ENCODE assay signal across 21 cellular contexts in the genomic region with DNA sequence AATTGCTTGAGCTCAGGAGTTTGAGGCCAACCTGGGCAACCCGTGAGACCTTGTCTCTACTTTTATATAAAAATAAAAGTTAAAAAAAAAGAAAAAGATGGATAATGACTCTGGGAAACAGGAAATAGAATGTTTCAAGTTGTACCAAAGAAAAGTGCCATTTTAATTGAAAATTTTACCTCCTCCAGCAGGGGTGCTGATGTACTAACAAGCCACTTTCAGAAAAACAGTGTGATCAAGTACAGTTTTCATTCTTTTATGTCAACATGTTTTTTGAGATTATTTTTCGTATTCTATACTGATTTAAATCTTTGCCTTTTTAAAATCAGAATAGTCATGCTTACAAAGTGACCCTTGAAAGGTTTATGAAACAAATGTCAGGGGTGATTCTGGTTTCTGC. TPM values are rescaled to one million over a fixed set of nuclear protein-coding genes. Genes with fewer than 3 reads are reported as not detected.
DNase-seq lines count a peak whose midpoint lies in the region; ATAC-seq, FAIRE-seq and TF ChIP-seq lines count a peak whose summit lies in the region.
"Had no signal": no experiment of that assay in that cellular context is flagged by ENCODE, and none has a peak within 500 bp of the region (broad histone marks: within the 10 kb centered on the region; RNA-seq: fewer than 3 reads in every experiment).

No MANE protein-coding gene starts in this region.

- no peak for ATAC-seq in Right ventricle myocardium inferior
- ATAC-seq in HG02840 (IDR thresholded peaks at IDR 0.05; ENCODE audit: low FRiP score, unreplicated experiment), result no peak

- no peaks in the 10 kb centered on the region for H3K36me3 ChIP-seq in cardiac muscle cell
- no peaks in the 10 kb centered on the region for H3K36me3 ChIP-seq in SK-N-SH (replicated peaks in 1 of 2; ENCODE audit: control insufficient read depth in 1 of 2, insufficient read depth in 2 of 2, low read length in 1 of 2)
- no peaks in the 10 kb centered on the region for H3K36me3 ChIP-seq in small intestine (ENCODE audit: control insufficient read depth in 2 of 2, insufficient read depth in 2 of 2, low read length in 2 of 2)
- H3K36me3 ChIP-seq: BE2C, MG63, SJSA1 had no signal

- no peak overlapping the region for H3K4me2 ChIP-seq in SK-N-SH

- H3K4me3 ChIP-seq in cardiac muscle cell (no peak overlapping the region), SK-N-SH (ENCODE audit: low read depth in 2 of 2, low read length in 1 of 2) (no peak overlapping the region), foreskin fibroblast (ENCODE audit: low read depth in 1 of 2, low read length in 2 of 2) (no peak overlapping the region), small intestine (ENCODE audit: low read depth in 1 of 2, low read length in 2 of 2) (no peak overlapping the region)
- H3K4me3 ChIP-seq: MG63, SJSA1 had no signal

- intact Hi-C loops in Right ventricle myocardium inferior (cut with DNase I), result no loop called here

- no peak overlapping the region for H3K9ac ChIP-seq in SK-N-SH

- no peak overlapping the region for H2AFZ ChIP-seq in SK-N-SH (ENCODE audit: low read depth)

- H3K27me3 ChIP-seq in cardiac muscle cell (no peaks in the 10 kb centered on the region), SK-N-SH (ENCODE audit: insufficient read depth) (no peaks in the 10 kb centered on the region), small intestine (ENCODE audit: control insufficient read depth in 2 of 2, insufficient read depth in 2 of 2, low read length in 2 of 2) (no peaks in the 10 kb centered on the region)
- H3K27me3 ChIP-seq: MG63, SJSA1 had no signal

- H3K4me1 ChIP-seq in cardiac muscle cell (ENCODE audit: low read depth) (no peaks in the 10 kb centered on the region), SK-N-SH (ENCODE audit: control insufficient read depth in 1 of 2, insufficient read depth in 2 of 2, low read depth in 1 of 2, low read length in 1 of 2) (peaks cover 0 to 5% of the 10 kb centered on the region in 2 experiments; a peak in 1 of 4 replicates), small intestine (ENCODE audit: control insufficient read depth in 2 of 2, insufficient read depth in 1 of 2, low read depth in 1 of 2, low read length in 1 of 2) (no peaks in the 10 kb centered on the region)
- H3K4me1 ChIP-seq: BE2C, SJSA1 had no signal

- TF ChIP-seq EP300 in SK-N-SH (IDR thresholded peaks at IDR 0.05; ENCODE audit: borderline replicate concordance in 1 of 2, low read depth in 1 of 2, low read length in 1 of 2), result no peak

- no peak for FAIRE-seq in small intestine (lab: Jason Lieb, UNC)

- DNase-seq in cardiac muscle cell (ENCODE audit: low read depth in 1 of 2, low spot score in 1 of 2), result no peak
- DNase-seq in Right ventricle myocardium inferior (ENCODE audit: missing footprints), result no peak
- no peak for DNase-seq in SK-N-SH
- no peak for DNase-seq in foreskin fibroblast
- no peak for DNase-seq in small intestine
- DNase-seq in NCI-H146 (lab: John Stamatoyannopoulos, UW), result no peak
- DNase-seq in SW480 (ENCODE audit: low spot score), result no peak
- DNase-seq: BE2C; CD4-positive, alpha-beta memory T cell; DND-41; GF-D8; MG63; NCI-H1092 treated with DMSO at 0.1 percent for 48 hours; NCI-H1694; NCI-H2107; NCI-H2227 treated with DMSO at 0.1 percent for 48 hours; NCI-H524 treated with DMSO at 0.1 percent for 48 hours had no signal

- H3K9me3 ChIP-seq in cardiac muscle cell (ENCODE audit: low read depth) (no peaks in the 10 kb centered on the region), SK-N-SH (no peaks in the 10 kb centered on the region), small intestine (ENCODE audit: control insufficient read depth, low read depth) (no peaks in the 10 kb centered on the region)
- H3K9me3 ChIP-seq: BE2C, MG63, SJSA1 had no signal

- WGBS in SK-N-SH (ENCODE audit: low lambda C conversion rate), result 87% methylated on average over 2 of the region's 2 CpGs
- 82 to 93% (median 84%) methylated on average over 2 of the region's 2 CpGs for WGBS in small intestine, 3 donors

- POLR2A ChIA-PET in SK-N-SH (lab: Yijun Ruan, JAX), result no interaction called here

- TF ChIP-seq CTCF in cardiac muscle cell (IDR thresholded peaks at IDR 0.05; ENCODE audit: low read depth, low read length) (peak; percentile 9), SK-N-SH (IDR thresholded peaks at IDR 0.05) (peak; percentile 27; the same call in 1 of the 2 replicates), foreskin fibroblast (IDR thresholded peaks at IDR 0.05; ENCODE audit: low read depth, low read length) (peak; percentile 5)

- no peaks in the 10 kb centered on the region for H3F3A ChIP-seq in SK-N-SH (replicated peaks; ENCODE audit: insufficient read depth)

- H3K27ac ChIP-seq in cardiac muscle cell, result no peak overlapping the region
- no peak overlapping the region for H3K27ac ChIP-seq in SK-N-SH (ENCODE audit: low read depth in 2 of 2, low read length in 1 of 2)
- H3K27ac ChIP-seq in small intestine (ENCODE audit: low read depth in 1 of 2, low read length in 1 of 2), result no peak overlapping the region
- H3K27ac ChIP-seq: 22Rv1, RWPE1, SJSA1 had no signal

- no peaks in the 10 kb centered on the region for H4K20me1 ChIP-seq in SK-N-SH (ENCODE audit: insufficient read depth)

- H3K79me2 ChIP-seq in SK-N-SH (ENCODE audit: insufficient read depth), result no peaks in the 10 kb centered on the region

- CTCF ChIA-PET in SK-N-SH (lab: Yijun Ruan, JAX), result interaction anchor here (0.5 kb wide), 1 partner anchor 25 kb away, joined by 3 read pairs; no protein-coding TSS in a partner anchor

- no peak for TF ChIP-seq RAD21 in SK-N-SH (IDR thresholded peaks at IDR 0.05; ENCODE audit: low read length)

- no peaks in the 10 kb centered on the region for H3K9me2 ChIP-seq in SK-N-SH

TF ChIP-seq in SK-N-SH, 30 proteins besides CTCF, POLR2A, EP300 and RAD21 (continues in another document):
- no peak for TF ChIP-seq FOSL2 (IDR thresholded peaks at IDR 0.05; ENCODE audit: borderline replicate concordance, low read depth)
- TF ChIP-seq RFX5 (IDR thresholded peaks at IDR 0.05; ENCODE audit: low read length), result no peak
- TF ChIP-seq, protein P1, sequence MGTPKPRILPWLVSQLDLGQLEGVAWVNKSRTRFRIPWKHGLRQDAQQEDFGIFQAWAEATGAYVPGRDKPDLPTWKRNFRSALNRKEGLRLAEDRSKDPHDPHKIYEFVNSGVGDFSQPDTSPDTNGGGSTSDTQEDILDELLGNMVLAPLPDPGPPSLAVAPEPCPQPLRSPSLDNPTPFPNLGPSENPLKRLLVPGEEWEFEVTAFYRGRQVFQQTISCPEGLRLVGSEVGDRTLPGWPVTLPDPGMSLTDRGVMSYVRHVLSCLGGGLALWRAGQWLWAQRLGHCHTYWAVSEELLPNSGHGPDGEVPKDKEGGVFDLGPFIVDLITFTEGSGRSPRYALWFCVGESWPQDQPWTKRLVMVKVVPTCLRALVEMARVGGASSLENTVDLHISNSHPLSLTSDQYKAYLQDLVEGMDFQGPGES (IDR thresholded peaks at IDR 0.05; ENCODE audit: low read depth, low read length), result no peak
- no peak for TF ChIP-seq ELF1 (IDR thresholded peaks at IDR 0.05)
- TF ChIP-seq RCOR1 (IDR thresholded peaks at IDR 0.05; ENCODE audit: low read length), result no peak
- TF ChIP-seq, protein P2, sequence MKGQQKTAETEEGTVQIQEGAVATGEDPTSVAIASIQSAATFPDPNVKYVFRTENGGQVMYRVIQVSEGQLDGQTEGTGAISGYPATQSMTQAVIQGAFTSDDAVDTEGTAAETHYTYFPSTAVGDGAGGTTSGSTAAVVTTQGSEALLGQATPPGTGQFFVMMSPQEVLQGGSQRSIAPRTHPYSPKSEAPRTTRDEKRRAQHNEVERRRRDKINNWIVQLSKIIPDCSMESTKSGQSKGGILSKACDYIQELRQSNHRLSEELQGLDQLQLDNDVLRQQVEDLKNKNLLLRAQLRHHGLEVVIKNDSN (IDR thresholded peaks at IDR 0.05; ENCODE audit: borderline replicate concordance, low read depth), result no peak
- no peak for TF ChIP-seq FOXM1 (IDR thresholded peaks at IDR 0.05; ENCODE audit: low read depth)
- TF ChIP-seq POLR2AphosphoS5 (IDR thresholded peaks at IDR 0.05; ENCODE audit: low read depth, low read length), result no peak
- TF ChIP-seq, protein P3, sequence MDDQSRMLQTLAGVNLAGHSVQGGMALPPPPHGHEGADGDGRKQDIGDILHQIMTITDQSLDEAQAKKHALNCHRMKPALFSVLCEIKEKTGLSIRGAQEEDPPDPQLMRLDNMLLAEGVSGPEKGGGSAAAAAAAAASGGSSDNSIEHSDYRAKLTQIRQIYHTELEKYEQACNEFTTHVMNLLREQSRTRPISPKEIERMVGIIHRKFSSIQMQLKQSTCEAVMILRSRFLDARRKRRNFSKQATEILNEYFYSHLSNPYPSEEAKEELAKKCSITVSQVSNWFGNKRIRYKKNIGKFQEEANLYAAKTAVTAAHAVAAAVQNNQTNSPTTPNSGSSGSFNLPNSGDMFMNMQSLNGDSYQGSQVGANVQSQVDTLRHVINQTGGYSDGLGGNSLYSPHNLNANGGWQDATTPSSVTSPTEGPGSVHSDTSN (IDR thresholded peaks at IDR 0.05), result no peak
- no peak for TF ChIP-seq NRF1 (IDR thresholded peaks at IDR 0.05; ENCODE audit: low read depth, low read length)
- TF ChIP-seq GATA2 (CRISPR knock-in tag; IDR thresholded peaks at IDR 0.05), result no peak

RNA-seq across cellular contexts. Expression of a gene that starts 30.8 kb away (rescaled TPM):
- total RNA-seq in cardiac muscle cell (13.4 and 16.8 TPM in 2 replicates), Right ventricle myocardium inferior (5.7 TPM)
- polyA plus RNA-seq in cardiac muscle cell (16.6 and 22.4 TPM in 2 replicates), SK-N-SH (2012; rRNA removed) (212 and 301 TPM in 2 replicates), small intestine (1 to 10 TPM in 2 of 3 donors, under 1 TPM in 1; 0.45 to 9.8 (median 2.4) TPM)
- polyA plus RNA-seq in SK-N-SH (2012; cell fraction: cytosol; rRNA removed), result 237 and 260 TPM in 2 replicates
- polyA plus RNA-seq in SK-N-SH (2012; cell fraction: nucleus; rRNA removed), result 68.3 and 126 TPM in 2 replicates
